Comparison of ENCODE assay signal across 21 cellular contexts in the genomic region with DNA sequence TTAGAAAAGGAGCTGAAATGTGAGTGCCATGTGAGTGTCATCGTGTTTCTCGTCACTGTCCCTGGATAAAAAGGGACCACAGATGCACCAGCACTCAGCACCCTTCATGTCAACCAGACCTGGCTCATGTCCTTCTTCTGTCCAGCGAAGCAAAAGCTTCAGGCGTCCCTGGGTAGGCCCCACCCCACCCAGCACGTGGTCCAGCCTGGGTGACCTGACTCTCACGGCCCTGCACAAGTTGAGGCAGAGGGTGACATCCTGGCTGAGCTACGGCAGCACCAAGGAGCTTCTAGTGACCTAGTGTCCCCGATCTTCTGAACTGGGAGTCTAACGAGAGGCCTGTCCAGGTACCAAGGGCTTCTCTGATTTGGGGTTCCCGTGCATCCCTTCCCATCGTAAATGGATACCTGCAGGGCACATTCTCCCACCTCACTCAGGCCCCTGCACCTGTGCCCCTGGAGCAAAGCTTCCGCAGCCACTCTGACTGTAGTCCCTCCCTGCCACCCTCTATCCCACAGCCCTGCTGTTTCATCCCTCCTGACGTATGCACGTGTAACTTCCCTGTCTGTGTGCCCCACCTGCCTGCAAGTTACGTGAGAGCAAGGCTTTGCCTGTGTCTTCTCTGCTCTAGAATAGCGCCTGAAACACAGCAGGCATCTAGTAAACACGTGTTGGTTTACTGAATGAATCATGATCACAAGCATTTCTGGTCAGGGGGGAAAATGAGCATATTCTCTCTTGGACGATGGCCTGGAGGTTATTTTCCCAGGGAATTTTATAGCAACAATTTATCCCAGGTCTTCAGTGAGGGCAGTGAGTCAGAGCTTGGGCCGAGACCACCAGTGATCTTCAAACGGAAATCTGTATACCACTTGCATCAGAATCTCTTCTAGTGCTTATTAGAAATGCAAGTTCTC. TPM values are rescaled to one million over a fixed set of nuclear protein-coding genes. Genes with fewer than 3 reads are reported as not detected.
DNase-seq lines count a peak whose midpoint lies in the region; ATAC-seq lines count a peak whose summit lies in the region.
"Had no signal": no experiment of that assay in that cellular context is flagged by ENCODE, and none has a peak within 500 bp of the region (broad histone marks: within the 10 kb centered on the region; RNA-seq: fewer than 3 reads in every experiment).

No MANE protein-coding gene starts in this region.

- H3K27ac ChIP-seq in neuronal stem cell (replicated peaks; ENCODE audit: low read length) = no peak overlapping the region
- H3K27ac ChIP-seq: cardiac muscle cell, left ventricle myocardium inferior, testis had no signal

- H4K91ac ChIP-seq in neuronal stem cell (ENCODE audit: low read depth, low read length, poor library complexity) = no peak overlapping the region

- H2BK5ac ChIP-seq in neuronal stem cell (ENCODE audit: low read length) = no peak overlapping the region

- H2BK12ac ChIP-seq in neuronal stem cell (ENCODE audit: low read length) = peak overlapping the region; percentile 4

- ATAC-seq in GM21381 (IDR thresholded peaks at IDR 0.05; ENCODE audit: unreplicated experiment) = no peak

- no peak overlapping the region for H3K14ac ChIP-seq in neuronal stem cell (ENCODE audit: low read length)

- H3K4me2 ChIP-seq in neuronal stem cell (ENCODE audit: insufficient read depth, low read length, poor library complexity, severe bottlenecking) = no peak overlapping the region

- WGBS in neuronal stem cell (ENCODE audit: extremely low coverage in 2 of 2, insufficient read length in 2 of 2, insufficient replicate concordance in 1 of 2), 2 donors = no CpG with 5 or more reads among the region's 20 CpGs

- no peak overlapping the region for H3K4ac ChIP-seq in neuronal stem cell (ENCODE audit: low read length)

- H4K8ac ChIP-seq in neuronal stem cell (ENCODE audit: low read depth, low read length) = no peak overlapping the region

- H2BK15ac ChIP-seq in neuronal stem cell (ENCODE audit: low read length) = no peak overlapping the region

- no peaks in the 10 kb centered on the region for H3K79me1 ChIP-seq in neuronal stem cell (ENCODE audit: low read depth, low read length)

- no peak overlapping the region for H2BK120ac ChIP-seq in neuronal stem cell (ENCODE audit: low read depth, low read length)

- H3K9me3 ChIP-seq in MG63 = no peaks in the 10 kb centered on the region
- no peaks in the 10 kb centered on the region for H3K9me3 ChIP-seq in neuronal stem cell (replicated peaks in 1 of 2; ENCODE audit: control insufficient read depth in 2 of 2, insufficient read depth in 1 of 2, low read depth in 1 of 2, low read length in 2 of 2)
- H3K9me3 ChIP-seq: left ventricle myocardium inferior, testis had no signal

- H2AFZ ChIP-seq in neuronal stem cell (ENCODE audit: low read length) = no peak overlapping the region

- no peak overlapping the region for H3K23ac ChIP-seq in neuronal stem cell (ENCODE audit: low read depth, low read length, poor library complexity)

- H3K9ac ChIP-seq in neuronal stem cell (ENCODE audit: low read depth, low read length, poor library complexity) = no peak overlapping the region

- H3K27me3 ChIP-seq in MG63 (no peaks in the 10 kb centered on the region), neuronal stem cell (ENCODE audit: control insufficient read depth in 3 of 3, insufficient read depth in 3 of 3, low read depth in 1 of 3, low read length in 3 of 3) (no peaks in the 10 kb centered on the region)
- H3K27me3 ChIP-seq: cardiac muscle cell, testis had no signal

- H2AK5ac ChIP-seq in neuronal stem cell (ENCODE audit: low read depth, low read length) = peak overlapping the region; percentile 39

- no peak overlapping the region for H3K4me3 ChIP-seq in MG63
- no peak overlapping the region for H3K4me3 ChIP-seq in neuronal stem cell (ENCODE audit: low read length in 2 of 2)
- H3K4me3 ChIP-seq: cardiac muscle cell, left ventricle myocardium inferior, testis had no signal

- no peaks in the 10 kb centered on the region for H3K36me3 ChIP-seq in MG63
- H3K36me3 ChIP-seq in neuronal stem cell (replicated peaks in 1 of 2; ENCODE audit: control insufficient read depth in 2 of 2, insufficient read depth in 2 of 2, low read length in 2 of 2) = peaks cover 0 to 6% of the 10 kb centered on the region in 2 donors
- H3K36me3 ChIP-seq: cardiac muscle cell, left ventricle myocardium inferior had no signal

- H3K18ac ChIP-seq in neuronal stem cell (ENCODE audit: low read length) = peak overlapping the region; percentile 63

- DNase-seq in ELR (ENCODE audit: low read depth) (peak; percentile 19), MG63 (peak; percentile 41), brain pericyte (ENCODE audit: low read depth, low spot score) (peak; percentile 86), neuronal stem cell (ENCODE audit: low spot score) (no peak), NCI-H510A (lab: John Stamatoyannopoulos, UW) (no peak), NCI-H2029 treated with DMSO at 0.1 percent for 48 hours (lab: John Stamatoyannopoulos, UW) (no peak)
- no peak for DNase-seq in activated CD4-positive, CD25-positive, alpha-beta regulatory T cell (lab: John Stamatoyannopoulos, UW)
- DNase-seq: activated B cell treated with CpG ODN at 0.5 μM for 24 hours; activated CD8-positive, alpha-beta memory T cell treated with anti-CD3 and anti-CD28 coated beads for 24 hours; activated T-cell treated with anti-CD3 and anti-CD28 coated beads, Interleukin-2, amount 50 U/mL, for 48 hours; CD4-positive, alpha-beta memory T cell; DMS53; left ventricle myocardium inferior; NCI-H187; NCI-H446 treated with DMSO at 0.1 percent for 48 hours; nucleus accumbens; SHP77 treated with DMSO at 0.1 percent for 48 hours; T-helper 2 cell; testis had no signal

- H3K4me1 ChIP-seq in neuronal stem cell (ENCODE audit: control insufficient read depth in 2 of 2, insufficient read depth in 1 of 2, low read depth in 1 of 2, low read length in 2 of 2) = peaks cover 5 to 9% of the 10 kb centered on the region in 2 donors
- H3K4me1 ChIP-seq: testis had no signal

RNA-seq across cellular contexts. Expression of a gene that starts 38.0 kb away (rescaled TPM):
- total RNA-seq in MG63 (2014; rRNA removed; shearing (Covaris generic); ENCODE audit: low replicate concordance) = 28.6 and 36.9 TPM in 2 replicates
- polyA plus RNA-seq in neuronal stem cell (2013, experiment 1 of 2) = 24.7 TPM
- polyA plus RNA-seq in neuronal stem cell (2013, experiment 2 of 2) = 24.4 TPM

Comparison
In these comparisons a context has a peak if more than half of its experiments do, and no peak if none do; other contexts are left out.
1. DNase-seq: peak in ELR (single experiment), MG63 (single experiment) and brain pericyte (single experiment); none in neuronal stem cell (single experiment), activated CD4-positive, CD25-positive, alpha-beta regulatory T cell (0 of 4), NCI-H510A (single experiment) and NCI-H2029 treated with DMSO at 0.1 percent for 48 hours (single experiment).